9 cellular contexts compared by ENCODE assay signal in the genomic region with DNA sequence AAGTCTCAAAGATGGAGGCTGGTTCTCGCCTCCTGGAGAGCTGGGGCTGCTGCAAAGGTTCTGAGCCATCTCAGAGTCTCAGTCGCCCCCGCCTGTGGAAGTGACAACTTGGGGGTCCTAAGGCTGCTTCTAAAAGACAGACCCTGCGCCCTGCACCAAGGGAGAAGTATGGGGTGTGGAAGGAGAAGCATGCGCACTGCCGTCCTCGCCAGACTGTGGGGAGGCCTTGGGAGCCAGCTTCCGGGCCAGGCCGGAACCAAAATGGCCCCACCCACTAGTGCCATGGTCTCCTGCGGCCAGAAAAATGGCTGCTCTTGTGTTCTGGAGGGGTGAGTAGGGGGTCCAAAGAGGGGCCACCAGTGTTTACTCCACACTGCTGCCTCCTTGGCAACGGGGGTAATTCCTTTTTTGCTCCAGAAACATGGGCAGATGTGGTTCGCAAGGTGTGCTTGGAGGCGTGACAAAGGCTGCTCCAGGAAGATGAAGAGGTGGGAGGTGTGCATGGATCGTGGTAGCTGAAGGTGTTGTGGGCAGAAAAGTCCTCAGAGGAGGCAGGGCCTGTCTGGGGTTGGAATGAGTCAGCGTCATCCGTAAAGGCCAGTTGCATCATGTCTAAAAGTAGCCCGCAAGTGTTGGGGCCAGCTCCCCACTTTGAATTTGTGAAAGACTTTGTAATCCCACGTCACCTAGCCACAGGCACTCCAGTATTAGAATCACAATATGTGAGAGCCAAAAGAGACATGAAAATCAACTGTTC.
DNase-seq lines count a peak whose midpoint lies in the region; ATAC-seq and TF ChIP-seq lines count a peak whose summit lies in the region.
"Had no signal": no experiment of that assay in that cellular context is flagged by ENCODE, and none has a peak within 500 bp of the region (broad histone marks: within the 10 kb centered on the region; RNA-seq: fewer than 3 reads in every experiment).

No MANE protein-coding gene starts in this region.

- H3K27me3 ChIP-seq in foreskin keratinocyte = no peaks in the 10 kb centered on the region
- H3K27me3 ChIP-seq in stomach = no peaks in the 10 kb centered on the region
- H3K27me3 ChIP-seq: cardiac muscle cell had no signal

- H3K9me3 ChIP-seq in stomach = no peaks in the 10 kb centered on the region

- DNase-seq in GM12865 (ENCODE audit: low read depth) (peak; percentile 56), HCEC 1CT (peak; percentile 23), NCI-H748 (lab: John Stamatoyannopoulos, UW; ENCODE audit: unreplicated experiment) (peak; percentile 92), foreskin keratinocyte (peak; percentile 95 to 97), stomach (no peak), NK-92 (lab: John Stamatoyannopoulos, UW; ENCODE audit: unreplicated experiment) (no peak), mesenteric fat pad (ENCODE audit: low spot score) (no peak)
- no peak for DNase-seq in activated naive CD4-positive, alpha-beta T cell (lab: John Stamatoyannopoulos, UW)

- WGBS in stomach, 5 donors = 84 to 89% (median 85%) methylated on average over 16 to 18 of the region's 18 CpGs

- intact Hi-C loops in stomach (cut with DNase I; ENCODE audit: low total_unique reads) = no loop called here

- H3K27ac ChIP-seq in foreskin keratinocyte (peak overlapping the region; percentile 77), stomach (no peak overlapping the region)
- H3K27ac ChIP-seq: cardiac muscle cell had no signal

- TF ChIP-seq CTCF in GM12865 (IDR thresholded peaks at IDR 0.05; ENCODE audit: insufficient read depth, low read depth, low read length, missing control alignments) = no peak
- TF ChIP-seq CTCF in foreskin keratinocyte (conservative IDR thresholded peaks at IDR 0.05) = no peak
- TF ChIP-seq CTCF in stomach (IDR thresholded peaks at IDR 0.05) = no peak

- ATAC-seq in foreskin keratinocyte = peak; percentile 90

- TF ChIP-seq POLR2A in stomach (IDR thresholded peaks at IDR 0.05) = no peak

- TF ChIP-seq EP300 in stomach (IDR thresholded peaks at IDR 0.05) = no peak

- H3K36me3 ChIP-seq in stomach = no peaks in the 10 kb centered on the region
- H3K36me3 ChIP-seq: cardiac muscle cell had no signal

- H3K4me1 ChIP-seq in foreskin keratinocyte (peaks cover 24% of the 10 kb centered on the region), stomach (peaks cover 0 to 11% (median 0%) of the 10 kb centered on the region in 4 donors)

- H3K4me3 ChIP-seq in GM12865 (ENCODE audit: low read depth, low read length) (no peak overlapping the region), stomach (no peak overlapping the region)
- H3K4me3 ChIP-seq: cardiac muscle cell had no signal

Comparison
In these comparisons a context has a peak if more than half of its experiments do, and no peak if none do; other contexts are left out.
1. DNase-seq: peak in GM12865 (single experiment), HCEC 1CT (single experiment), NCI-H748 (single experiment) and foreskin keratinocyte (2 of 2); none in activated naive CD4-positive, alpha-beta T cell (0 of 4), stomach (single experiment), NK-92 (single experiment) and mesenteric fat pad (single experiment).